9 cellular contexts compared by ENCODE assay signal in genomic region chr1:219710529-219711194, GRCh38.
DNase-seq lines count a peak whose midpoint lies in the region; ATAC-seq and TF ChIP-seq lines count a peak whose summit lies in the region.
"Had no signal": no experiment of that assay in that cellular context is flagged by ENCODE, and none has a peak within 500 bp of the region (broad histone marks: within the 10 kb centered on the region; RNA-seq: fewer than 3 reads in every experiment).

No MANE protein-coding gene starts in this region.

- H3K4me3 ChIP-seq in BJ (ENCODE audit: low read depth, low read length) = no peak overlapping the region
- no peak overlapping the region for H3K4me3 ChIP-seq in foreskin fibroblast (ENCODE audit: low read depth in 1 of 2, low read length in 2 of 2)

- no peaks in the 10 kb centered on the region for H3K27me3 Mint-ChIP-seq in T-cell

- H3K4me1 Mint-ChIP-seq in T-cell = no peaks in the 10 kb centered on the region

- no peak overlapping the region for H3K27ac Mint-ChIP-seq in T-cell

- H3K36me3 Mint-ChIP-seq in T-cell = no peaks in the 10 kb centered on the region

- H3K36me3 ChIP-seq in BJ (ENCODE audit: control insufficient read depth, insufficient read depth, low read length) = no peaks in the 10 kb centered on the region

- DNase-seq in BJ (ENCODE audit: low read depth) (peak; percentile 47), SW480 (ENCODE audit: low spot score) (peak; percentile 94), foreskin fibroblast (peak; percentile 55 to 91), NCI-H2107 (lab: John Stamatoyannopoulos, UW) (no peak), DMS79 (lab: John Stamatoyannopoulos, UW) (no peak), T-cell (no peak)
- DNase-seq: activated T-cell treated with anti-CD3 and anti-CD28 coated beads, Interleukin-2, amount 50 U/mL, for 48 hours had no signal

- CTCF ChIA-PET in BJ (lab: Yijun Ruan, JAX) = no interaction called here
- CTCF ChIA-PET in T-cell (lab: Charles Lee) = no interaction called here

- TF ChIP-seq CTCF in BJ (IDR thresholded peaks at IDR 0.05; ENCODE audit: insufficient read depth, low read depth, low read length) (no peak), foreskin fibroblast (IDR thresholded peaks at IDR 0.05; ENCODE audit: low read depth, low read length) (no peak)

- H3K27me3 ChIP-seq in BJ (ENCODE audit: control insufficient read depth, insufficient read depth, low read length) = no peaks in the 10 kb centered on the region; the same call in 1 of the 2 replicates

- ATAC-seq in HG02884 (IDR thresholded peaks at IDR 0.05; ENCODE audit: unreplicated experiment) (peak; percentile 78), T-cell (replicated peaks in 1 of 4) (no peak), HG02623 (IDR thresholded peaks at IDR 0.05; ENCODE audit: unreplicated experiment) (no peak)

- H3K9me3 Mint-ChIP-seq in T-cell = peaks cover 0 to 11% (median 5%) of the 10 kb centered on the region in 3 donors

- POLR2A ChIA-PET in BJ (lab: Charles Lee) (no interaction called here), T-cell (lab: Charles Lee) (no interaction called here)

- no peak overlapping the region for H3K4me3 Mint-ChIP-seq in T-cell

Comparison
In these comparisons a context has a peak if more than half of its experiments do, and no peak if none do; other contexts are left out.
1. DNase-seq: peak in BJ (single experiment), SW480 (single experiment) and foreskin fibroblast (2 of 2); none in NCI-H2107 (single experiment), DMS79 (single experiment) and T-cell (0 of 34).